Comparison of ENCODE assay signal across 13 cellular contexts in genomic region chr15:80275946-80276345, GRCh38. TPM values are rescaled to one million over a fixed set of nuclear protein-coding genes. Genes with fewer than 3 reads are reported as not detected.
DNase-seq lines count a peak whose midpoint lies in the region; ATAC-seq and TF ChIP-seq lines count a peak whose summit lies in the region.
"Had no signal": no experiment of that assay in that cellular context is flagged by ENCODE, and none has a peak within 500 bp of the region (broad histone marks: within the 10 kb centered on the region; RNA-seq: fewer than 3 reads in every experiment).

No MANE protein-coding gene starts in this region.

- no peaks in the 10 kb centered on the region for H3K79me2 ChIP-seq in hepatocyte

- intact Hi-C loops in CD4-positive, alpha-beta memory T cell (cut with micrococcal nuclease) = no loop called here

- CTCF ChIA-PET in CD4-positive, alpha-beta memory T cell (lab: Charles Lee; ENCODE audit: partially characterized antibody) = no interaction called here

- POLR2A ChIA-PET in CD4-positive, alpha-beta memory T cell (lab: Charles Lee; ENCODE audit: partially characterized antibody) = no interaction called here

- no peaks in the 10 kb centered on the region for H4K20me1 ChIP-seq in hepatocyte (ENCODE audit: insufficient read depth, poor library complexity, severe bottlenecking)

- H3K27ac Mint-ChIP-seq in CD4-positive, alpha-beta memory T cell = no peak overlapping the region
- H3K27ac Mint-ChIP-seq: activated CD4-positive, alpha-beta T cell treated with anti-CD3 and anti-CD28 coated beads, Interleukin-2, amount 10 ng/mL, durations not matched to agents 7 days and 5 days; activated T-helper 17 cell treated with anti-CD3 and anti-CD28 coated beads, Interleukin-2, amount 50 U/mL, for 72 hours had no signal

- in situ Hi-C loops in SK-MEL-5 (cut with HindIII; ENCODE audit: low pct_unique_long_range_greater_than_20kb, low sequenced_read_pairs) = no loop called here

- TF ChIP-seq CTCF in hepatocyte (IDR thresholded peaks at IDR 0.05; ENCODE audit: poor library complexity) = no peak

- no peaks in the 10 kb centered on the region for H3K9me2 ChIP-seq in hepatocyte (replicated peaks; ENCODE audit: insufficient read depth)

- no peaks in the 10 kb centered on the region for H3K4me1 ChIP-seq in hepatocyte (ENCODE audit: insufficient read depth)
- H3K4me1 ChIP-seq in CD4-positive, alpha-beta memory T cell (ENCODE audit: insufficient read depth, low read length) = no peaks in the 10 kb centered on the region

- WGBS in hepatocyte (ENCODE audit: low lambda C conversion rate, missing lambda C conversion rate) = 76% methylated on average over 3 of the region's 3 CpGs

- H3K4me2 ChIP-seq in hepatocyte = no peak overlapping the region

- H2AFZ ChIP-seq in hepatocyte = no peak overlapping the region

- H3K4me1 Mint-ChIP-seq in CD4-positive, alpha-beta memory T cell = no peaks in the 10 kb centered on the region
- H3K4me1 Mint-ChIP-seq: activated CD4-positive, alpha-beta T cell treated with anti-CD3 and anti-CD28 coated beads, Interleukin-2, amount 10 ng/mL, durations not matched to agents 7 days and 5 days; activated T-helper 17 cell treated with anti-CD3 and anti-CD28 coated beads, Interleukin-2, amount 50 U/mL, for 72 hours had no signal

- H3K27me3 Mint-ChIP-seq in CD4-positive, alpha-beta memory T cell = peaks cover 4 to 10% of the 10 kb centered on the region in 2 donors

- H3K27me3 ChIP-seq in hepatocyte = no peaks in the 10 kb centered on the region
- no peaks in the 10 kb centered on the region for H3K27me3 ChIP-seq in CD4-positive, alpha-beta memory T cell (ENCODE audit: insufficient read depth, low read length)

- H3K27ac ChIP-seq in hepatocyte = peak overlapping the region; percentile 80
- H3K27ac ChIP-seq in CD4-positive, alpha-beta memory T cell (ENCODE audit: low read depth, low read length) = no peak overlapping the region

- no peak overlapping the region for H3K4me3 ChIP-seq in hepatocyte
- H3K4me3 ChIP-seq in CD4-positive, alpha-beta memory T cell (ENCODE audit: low read length in 2 of 2) = no peak overlapping the region

- no peak overlapping the region for H3K4me3 Mint-ChIP-seq in CD4-positive, alpha-beta memory T cell
- H3K4me3 Mint-ChIP-seq: activated CD4-positive, alpha-beta T cell treated with anti-CD3 and anti-CD28 coated beads, Interleukin-2, amount 10 ng/mL, durations not matched to agents 7 days and 5 days; activated T-helper 17 cell treated with anti-CD3 and anti-CD28 coated beads, Interleukin-2, amount 50 U/mL, for 72 hours had no signal

- no peaks in the 10 kb centered on the region for H3K9me3 ChIP-seq in hepatocyte (ENCODE audit: low read depth)
- no peaks in the 10 kb centered on the region for H3K9me3 ChIP-seq in CD4-positive, alpha-beta memory T cell (ENCODE audit: control insufficient read depth in 1 of 2, low read length in 2 of 2)

- peaks cover 0 to 2% (median 0%) of the 10 kb centered on the region in 8 donors for H3K9me3 Mint-ChIP-seq in CD4-positive, alpha-beta memory T cell
- H3K9me3 Mint-ChIP-seq: activated CD4-positive, alpha-beta T cell treated with anti-CD3 and anti-CD28 coated beads, Interleukin-2, amount 10 ng/mL, durations not matched to agents 7 days and 5 days had no signal

- H3K36me3 ChIP-seq in hepatocyte (replicated peaks; ENCODE audit: insufficient read depth, low read depth) = no peaks in the 10 kb centered on the region
- no peaks in the 10 kb centered on the region for H3K36me3 ChIP-seq in CD4-positive, alpha-beta memory T cell (ENCODE audit: insufficient read depth, low read length)

- DNase-seq in DMS 273 treated with DMSO at 0.1 percent for 48 hours (lab: John Stamatoyannopoulos, UW) = peak; percentile 57
- peak; percentile 73 for DNase-seq in HT1080 (ENCODE audit: low read depth)
- peak; percentile 22 for DNase-seq in SK-MEL-5 (ENCODE audit: low read depth, low spot score)
- peak; percentile 19 for DNase-seq in hepatocyte (ENCODE audit: low spot score)
- no peak for DNase-seq in OCI-M2 (lab: John Stamatoyannopoulos, UW; ENCODE audit: unreplicated experiment)
- DNase-seq in CD4-positive, alpha-beta memory T cell = no peak
- DNase-seq: activated CD4-positive, alpha-beta T cell treated with anti-CD3 and anti-CD28 coated beads, Interleukin-2, amount 10 ng/mL, durations not matched to agents 7 days and 5 days; NCI-H510A; SW 1271 had no signal

- no peaks in the 10 kb centered on the region for H3K36me3 Mint-ChIP-seq in CD4-positive, alpha-beta memory T cell

- ATAC-seq in GM18909 (IDR thresholded peaks at IDR 0.05; ENCODE audit: poor library complexity, unreplicated experiment) = no peak
- ATAC-seq: activated T-helper 17 cell treated with anti-CD3 and anti-CD28 coated beads, Interleukin-2, amount 50 U/mL, for 72 hours had no signal

RNA-seq across cellular contexts. Expression of gene CTXND1, which starts 23.9 kb away (rescaled TPM):
- total RNA-seq in HT1080 (2014; rRNA removed; shearing (Covaris generic)) = 0.07 TPM in 1 of 2 replicates, not detected in the other
- not detected in 2 replicates for polyA plus RNA-seq in HT1080 (2015; cell fraction: cytosol; rRNA removed)
- not detected in 2 replicates for polyA plus RNA-seq in HT1080 (2015; cell fraction: nucleus; rRNA removed)
- 1.9 and 2.5 TPM in 2 replicates for total RNA-seq in SK-MEL-5 (2014; rRNA removed; shearing (Covaris generic))
- polyA plus RNA-seq in SK-MEL-5 (2015; cell fraction: cytosol; rRNA removed) = 2.4 and 3.0 TPM in 2 replicates
- polyA plus RNA-seq in SK-MEL-5 (2015; cell fraction: nucleus; rRNA removed) = 0.41 and 0.91 TPM in 2 replicates
- 1.0 and 1.5 TPM in 2 replicates for total RNA-seq in hepatocyte
- 1.4 and 1.8 TPM in 2 replicates for polyA plus RNA-seq in hepatocyte
- not detected for total RNA-seq in CD4-positive, alpha-beta memory T cell
- not detected for polyA plus RNA-seq in CD4-positive, alpha-beta memory T cell
- total RNA-seq: activated CD4-positive, alpha-beta T cell treated with anti-CD3 and anti-CD28 coated beads, Interleukin-2, amount 10 ng/mL, durations not matched to agents 7 days and 5 days; activated T-helper 17 cell treated with anti-CD3 and anti-CD28 coated beads, Interleukin-2, amount 50 U/mL, for 72 hours; H1; lung microvascular endothelial cell had no signal

Comparison
In these comparisons a context has a peak if more than half of its experiments do, and no peak if none do; other contexts are left out.
1. DNase-seq: peak in DMS 273 treated with DMSO at 0.1 percent for 48 hours (single experiment), HT1080 (single experiment), SK-MEL-5 (single experiment) and hepatocyte (single experiment); none in OCI-M2 (single experiment) and CD4-positive, alpha-beta memory T cell (0 of 5).